1 cellular context compared by ENCODE assay signal in the genomic region with DNA sequence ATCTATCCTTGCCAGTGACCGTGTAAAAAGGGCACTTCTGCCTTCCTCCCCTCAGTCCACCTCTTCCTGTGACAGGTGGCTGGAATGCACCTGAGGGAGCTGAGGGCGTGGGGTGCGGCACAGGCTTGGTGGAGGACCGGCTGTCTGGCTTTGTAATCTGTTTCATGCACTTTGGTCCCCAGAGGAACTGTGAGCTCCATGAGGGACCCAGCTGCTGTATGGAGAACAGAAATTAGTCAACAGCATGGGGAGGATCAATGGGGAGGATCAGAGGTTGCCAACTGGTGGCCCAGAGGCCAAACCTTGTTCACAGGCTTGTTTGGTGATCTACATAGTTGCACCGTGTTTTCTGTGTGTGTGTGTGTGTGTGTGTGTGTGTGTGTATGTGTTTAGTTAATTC.
A peak's percentile ranks its signal among the peaks of the same experiment; 100 is the strongest.
TF ChIP-seq lines count a peak whose summit lies in the region.

No MANE protein-coding gene starts in this region.

TF ChIP-seq in HepG2, 621 proteins besides CTCF, POLR2A, EP300 and RAD21 (continued from another document):
- TF ChIP-seq DMTF1 (CRISPR knock-in tag; IDR thresholded peaks at IDR 0.05) (no peak), HNRNPL (IDR thresholded peaks at IDR 0.05; ENCODE audit: low read depth, low read length) (no peak), RBAK (CRISPR knock-in tag; IDR thresholded peaks at IDR 0.05) (peak; percentile 58; the same call in 1 of the 2 replicates), FOXP1 (IDR thresholded peaks at IDR 0.05) (peak; percentile 86), FOXP1 (CRISPR knock-in tag; IDR thresholded peaks at IDR 0.05) (peak; percentile 86), MBD4 (IDR thresholded peaks at IDR 0.05; ENCODE audit: borderline replicate concordance, low read length) (no peak), SCMH1 (CRISPR knock-in tag; IDR thresholded peaks at IDR 0.05; ENCODE audit: borderline replicate concordance) (no peak), ZNF646 (CRISPR knock-in tag; IDR thresholded peaks at IDR 0.05) (peak; percentile 92), NRL (CRISPR knock-in tag; IDR thresholded peaks at IDR 0.05; ENCODE audit: borderline replicate concordance) (no peak), TBX3 (IDR thresholded peaks at IDR 0.05; ENCODE audit: borderline replicate concordance) (peak; percentile 75; the same call in 1 of the 2 replicates), JDP2 (CRISPR knock-in tag; IDR thresholded peaks at IDR 0.05; ENCODE audit: borderline replicate concordance) (no peak), THAP7 (CRISPR knock-in tag; IDR thresholded peaks at IDR 0.05) (peak; percentile 63; the same call in 1 of the 2 replicates), SMARCC2 (IDR thresholded peaks at IDR 0.05) (no peak), ZBTB34 (CRISPR knock-in tag; IDR thresholded peaks at IDR 0.05) (peak; percentile 97), SMC3 (IDR thresholded peaks at IDR 0.05; ENCODE audit: low read length) (peak; percentile 34), ZSCAN9 (CRISPR knock-in tag; IDR thresholded peaks at IDR 0.05; ENCODE audit: borderline replicate concordance) (0 out of 2 replicates have a peak, but pooled peaks have one; percentile 72), STAG1 (CRISPR knock-in tag; IDR thresholded peaks at IDR 0.05) (peak; percentile 30), TAF15 (IDR thresholded peaks at IDR 0.05; ENCODE audit: low read depth, low read length, poor library complexity, severe bottlenecking) (no peak), HDAC6 (IDR thresholded peaks at IDR 0.05; ENCODE audit: low read depth, low read length) (no peak), HMG20B (CRISPR knock-in tag; conservative IDR thresholded peaks at IDR 0.05) (peak; percentile 61; the same call in 1 of the 2 replicates), MLLT10 (CRISPR knock-in tag; IDR thresholded peaks at IDR 0.05) (no peak), HOXA3 (CRISPR knock-in tag; IDR thresholded peaks at IDR 0.05) (peak; percentile 69), ZNF598 (CRISPR knock-in tag; IDR thresholded peaks at IDR 0.05; ENCODE audit: borderline replicate concordance) (no peak), FLYWCH1 (CRISPR knock-in tag; IDR thresholded peaks at IDR 0.05) (no peak), JUND (CRISPR knock-in tag; IDR thresholded peaks at IDR 0.05) (peak; percentile 60), BCL6 (CRISPR knock-in tag; IDR thresholded peaks at IDR 0.05) (peak; percentile 61; the same call in 1 of the 2 replicates), SOX5 (CRISPR knock-in tag; IDR thresholded peaks at IDR 0.05; ENCODE audit: borderline replicate concordance) (peak; percentile 77), FOXJ3 (CRISPR knock-in tag; IDR thresholded peaks at IDR 0.05; ENCODE audit: borderline replicate concordance) (0 out of 2 replicates have a peak, but pooled peaks have one; percentile 66), ZNF577 (CRISPR knock-in tag; IDR thresholded peaks at IDR 0.05; ENCODE audit: borderline replicate concordance, low read depth) (no peak), TBP (CRISPR knock-in tag; IDR thresholded peaks at IDR 0.05) (no peak), HMG20A (CRISPR knock-in tag; IDR thresholded peaks at IDR 0.05; ENCODE audit: borderline replicate concordance) (peak; percentile 71; the same call in 1 of the 2 replicates), ERF (CRISPR knock-in tag; IDR thresholded peaks at IDR 0.05) (peak; percentile 72; the same call in 1 of the 2 replicates), FOXK2 (IDR thresholded peaks at IDR 0.05) (peak; percentile 87), ATRX (CRISPR knock-in tag; IDR thresholded peaks at IDR 0.05; ENCODE audit: borderline replicate concordance) (no peak), KLF16 (CRISPR knock-in tag; IDR thresholded peaks at IDR 0.05) (peak in 1 of 2 experiments; percentile 45; a peak in 1 of 4 replicates), DPF2 (CRISPR knock-in tag; IDR thresholded peaks at IDR 0.05; ENCODE audit: borderline replicate concordance, low read depth) (peak; percentile 67; the same call in 1 of the 2 replicates), ZMYM2 (CRISPR knock-in tag; IDR thresholded peaks at IDR 0.05) (peak; percentile 97), ZNF619 (CRISPR knock-in tag; IDR thresholded peaks at IDR 0.05) (no peak), ZNF546 (CRISPR knock-in tag; conservative IDR thresholded peaks at IDR 0.05) (0 out of 2 replicates have a peak, but pooled peaks have one; percentile 46), SALL1 (CRISPR knock-in tag; IDR thresholded peaks at IDR 0.05) (peak; percentile 99), KDM4B (CRISPR knock-in tag; IDR thresholded peaks at IDR 0.05) (peak; percentile 58; the same call in 1 of the 2 replicates)
- TF ChIP-seq, protein P1, sequence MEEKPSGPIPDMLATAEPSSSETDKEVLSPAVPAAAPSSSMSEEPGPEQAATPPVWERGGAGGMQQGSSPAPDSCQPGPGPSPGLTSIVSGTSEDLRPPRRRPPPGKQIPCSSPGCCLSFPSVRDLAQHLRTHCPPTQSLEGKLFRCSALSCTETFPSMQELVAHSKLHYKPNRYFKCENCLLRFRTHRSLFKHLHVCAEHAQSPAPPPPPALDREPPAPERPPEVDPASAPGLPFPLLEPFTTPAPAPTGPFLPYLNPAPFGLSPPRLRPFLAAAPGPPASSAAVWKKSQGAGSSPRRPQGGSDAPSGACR (CRISPR knock-in tag; IDR thresholded peaks at IDR 0.05) = peak; percentile 95
- TF ChIP-seq, protein P2, sequence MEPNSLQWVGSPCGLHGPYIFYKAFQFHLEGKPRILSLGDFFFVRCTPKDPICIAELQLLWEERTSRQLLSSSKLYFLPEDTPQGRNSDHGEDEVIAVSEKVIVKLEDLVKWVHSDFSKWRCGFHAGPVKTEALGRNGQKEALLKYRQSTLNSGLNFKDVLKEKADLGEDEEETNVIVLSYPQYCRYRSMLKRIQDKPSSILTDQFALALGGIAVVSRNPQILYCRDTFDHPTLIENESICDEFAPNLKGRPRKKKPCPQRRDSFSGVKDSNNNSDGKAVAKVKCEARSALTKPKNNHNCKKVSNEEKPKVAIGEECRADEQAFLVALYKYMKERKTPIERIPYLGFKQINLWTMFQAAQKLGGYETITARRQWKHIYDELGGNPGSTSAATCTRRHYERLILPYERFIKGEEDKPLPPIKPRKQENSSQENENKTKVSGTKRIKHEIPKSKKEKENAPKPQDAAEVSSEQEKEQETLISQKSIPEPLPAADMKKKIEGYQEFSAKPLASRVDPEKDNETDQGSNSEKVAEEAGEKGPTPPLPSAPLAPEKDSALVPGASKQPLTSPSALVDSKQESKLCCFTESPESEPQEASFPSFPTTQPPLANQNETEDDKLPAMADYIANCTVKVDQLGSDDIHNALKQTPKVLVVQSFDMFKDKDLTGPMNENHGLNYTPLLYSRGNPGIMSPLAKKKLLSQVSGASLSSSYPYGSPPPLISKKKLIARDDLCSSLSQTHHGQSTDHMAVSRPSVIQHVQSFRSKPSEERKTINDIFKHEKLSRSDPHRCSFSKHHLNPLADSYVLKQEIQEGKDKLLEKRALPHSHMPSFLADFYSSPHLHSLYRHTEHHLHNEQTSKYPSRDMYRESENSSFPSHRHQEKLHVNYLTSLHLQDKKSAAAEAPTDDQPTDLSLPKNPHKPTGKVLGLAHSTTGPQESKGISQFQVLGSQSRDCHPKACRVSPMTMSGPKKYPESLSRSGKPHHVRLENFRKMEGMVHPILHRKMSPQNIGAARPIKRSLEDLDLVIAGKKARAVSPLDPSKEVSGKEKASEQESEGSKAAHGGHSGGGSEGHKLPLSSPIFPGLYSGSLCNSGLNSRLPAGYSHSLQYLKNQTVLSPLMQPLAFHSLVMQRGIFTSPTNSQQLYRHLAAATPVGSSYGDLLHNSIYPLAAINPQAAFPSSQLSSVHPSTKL (CRISPR knock-in tag; IDR thresholded peaks at IDR 0.05) = peak; percentile 89
